ENCODE assay signal across 14 cellular contexts in genomic region chr5:51156838-51157237, GRCh38.
DNase-seq lines count a peak whose midpoint lies in the region; ATAC-seq, FAIRE-seq and TF ChIP-seq lines count a peak whose summit lies in the region.
"Had no signal": no experiment of that assay in that cellular context is flagged by ENCODE, and none has a peak within 500 bp of the region (broad histone marks: within the 10 kb centered on the region; RNA-seq: fewer than 3 reads in every experiment).

No MANE protein-coding gene starts in this region.

- no peaks in the 10 kb centered on the region for H3K27me3 Mint-ChIP-seq in H9 (ENCODE audit: low read depth)
- H3K27me3 Mint-ChIP-seq: CD4-positive, alpha-beta memory T cell had no signal

- no peak for TF ChIP-seq POLR2A in H1 (IDR thresholded peaks at IDR 0.05; ENCODE audit: control extremely low read depth in 1 of 2, low read depth in 2 of 2, low read length in 2 of 2)

- H2BK20ac ChIP-seq in H9 (ENCODE audit: low read depth, low read length, poor library complexity, severe bottlenecking), result no peak overlapping the region
- H2BK20ac ChIP-seq in H1 (ENCODE audit: low read length), result no peak overlapping the region

- H2AFZ ChIP-seq in H9 (ENCODE audit: low read length) (peak overlapping the region; percentile 42), H1 (ENCODE audit: low read length) (0 out of 2 replicates have a peak overlapping the region, but pooled peaks have one; percentile 6)

- TF ChIP-seq EP300 in H1 (IDR thresholded peaks at IDR 0.05; ENCODE audit: borderline replicate concordance in 1 of 2, low read depth in 2 of 2, low read length in 2 of 2), result no peak

- TF ChIP-seq CTCF in H9 (conservative IDR thresholded peaks at IDR 0.05) (no peak), H1 (IDR thresholded peaks at IDR 0.05; ENCODE audit: control extremely low read depth in 1 of 3, insufficient read depth in 1 of 3, low read depth in 1 of 3, low read length in 3 of 3) (no peak), GM13977 (IDR thresholded peaks at IDR 0.05; ENCODE audit: extremely low read depth, insufficient read depth, missing control alignments) (no peak)

- no peak overlapping the region for H4K5ac ChIP-seq in H9 (ENCODE audit: insufficient read length, low read depth, low read length)
- no peak overlapping the region for H4K5ac ChIP-seq in H1 (ENCODE audit: insufficient read length, low read depth, low read length)

- no peak overlapping the region for H3K27ac ChIP-seq in H9 (ENCODE audit: insufficient read length, low read depth, low read length)
- H3K27ac ChIP-seq in H1 (ENCODE audit: low read depth, low read length), result no peak overlapping the region
- H3K27ac ChIP-seq: C4-2B had no signal

- H3T11ph ChIP-seq in H9 (ENCODE audit: low read length), result no peak overlapping the region

- POLR2A ChIA-PET in H1 (lab: Charles Lee; ENCODE audit: partially characterized antibody), result no interaction called here

- H3K9me3 Mint-ChIP-seq in H9, result peaks cover 3 to 8% of the 10 kb centered on the region in 2 experiments; a peak in 4 of 5 replicates

- no CpG with 5 or more reads among the region's 8 CpGs for WGBS in H9 (ENCODE audit: extremely low coverage, insufficient read length, low lambda C conversion rate)
- 25% methylated on average over 8 of the region's 8 CpGs; no CpG with 5 or more reads in 1 of the 2 experiments for WGBS in H1 (ENCODE audit: extremely low coverage in 1 of 2, insufficient coverage in 1 of 2, insufficient read length in 1 of 2, insufficient replicate concordance in 2 of 2, low coverage in 1 of 2, low lambda C conversion rate in 2 of 2, missing lambda C conversion rate in 1 of 2), 2 experiments

- H3K27ac Mint-ChIP-seq in H9, result peak overlapping the region in 1 of 3 experiments; percentile 62; a peak in 2 of 7 replicates
- H3K27ac Mint-ChIP-seq: CD4-positive, alpha-beta memory T cell had no signal

- H3K14ac ChIP-seq in H9 (ENCODE audit: insufficient read depth, low read length) (no peak overlapping the region), H1 (ENCODE audit: insufficient read length) (no peak overlapping the region)

- H3K79me1 ChIP-seq in H9 (ENCODE audit: insufficient read depth, low read depth, low read length, poor library complexity, severe bottlenecking) (no peaks in the 10 kb centered on the region), H1 (ENCODE audit: low read depth, low read length) (no peaks in the 10 kb centered on the region)

- no peaks in the 10 kb centered on the region for H3K36me3 ChIP-seq in H1 (ENCODE audit: control insufficient read depth in 2 of 4, insufficient read depth in 4 of 4, low read length in 3 of 4)
- H3K36me3 ChIP-seq: BE2C had no signal

- H3K56ac ChIP-seq in H9 (ENCODE audit: insufficient read length, low read depth, low read length) (no peak overlapping the region), H1 (replicated peaks; ENCODE audit: insufficient read length, low read depth, low read length) (no peak overlapping the region)

- H2AK5ac ChIP-seq in H9 (ENCODE audit: insufficient read length, low read length) (no peak overlapping the region), H1 (ENCODE audit: low read depth, low read length) (no peak overlapping the region)

- no peaks in the 10 kb centered on the region for H4K20me1 ChIP-seq in H9 (ENCODE audit: control insufficient read depth, insufficient read depth, insufficient read length)
- H4K20me1 ChIP-seq in H1 (replicated peaks in 1 of 2; ENCODE audit: control insufficient read depth in 1 of 2, insufficient read depth in 2 of 2, low read length in 2 of 2), result no peaks in the 10 kb centered on the region

- H4K91ac ChIP-seq in H9 (ENCODE audit: insufficient read length, low read depth, low read length) (no peak overlapping the region), H1 (replicated peaks; ENCODE audit: insufficient read length, low read length) (no peak overlapping the region)

- no peak overlapping the region for H3K23ac ChIP-seq in H9 (ENCODE audit: insufficient read length, low read depth, low read length)
- no peak overlapping the region for H3K23ac ChIP-seq in H1 (ENCODE audit: insufficient read length)

- CTCF ChIA-PET in H1 (lab: Charles Lee; ENCODE audit: partially characterized antibody), result interaction anchor here (1.3 kb wide), 1 partner anchor 47 kb away, joined by 3 read pairs; no protein-coding TSS in a partner anchor

- DNase-seq in H9 (peak; percentile 52), H1 (ENCODE audit: low read depth in 1 of 2, low spot score in 2 of 2) (no peak), iPS DF 4.7 (ENCODE audit: extremely low read depth, low spot score) (peak; percentile 44), NCI-H1694 treated with DMSO at 0.1 percent for 48 hours (lab: John Stamatoyannopoulos, UW) (no peak), GM13977 (ENCODE audit: low spot score) (no peak)
- no peak for DNase-seq in activated naive CD4-positive, alpha-beta T cell treated with Interleukin-2 at 50 U/mL for 16 hours
- DNase-seq: BE2C; CD4-positive, alpha-beta memory T cell; DMS79 had no signal

- H3K4me3 ChIP-seq in H1 (ENCODE audit: extremely low read depth in 1 of 4, insufficient read depth in 2 of 4, low read depth in 3 of 4, low read length in 4 of 4), result no peak overlapping the region

- H2BK15ac ChIP-seq in H9 (ENCODE audit: low read depth, low read length) (no peak overlapping the region), H1 (ENCODE audit: low read length) (no peak overlapping the region)

- no peak overlapping the region for H3K9ac ChIP-seq in H9 (ENCODE audit: extremely low read depth, insufficient read length, low read length)
- H3K9ac ChIP-seq in H1 (replicated peaks in 1 of 4; ENCODE audit: extremely low read depth in 1 of 4, low read depth in 3 of 4, low read length in 3 of 4), result no peak overlapping the region

- H2BK120ac ChIP-seq in H9 (ENCODE audit: low read depth, low read length, poor library complexity, severe bottlenecking), result no peak overlapping the region
- H2BK120ac ChIP-seq in H1 (replicated peaks; ENCODE audit: low read depth, low read length), result no peak overlapping the region

- no peak for ATAC-seq in HG03460 (IDR thresholded peaks at IDR 0.05; ENCODE audit: unreplicated experiment)

- H4K8ac ChIP-seq in H9 (replicated peaks; ENCODE audit: insufficient read length, low read depth, low read length) (no peak overlapping the region), H1 (ENCODE audit: extremely low read depth, insufficient read depth, low read length) (no peak overlapping the region)

- H3K23me2 ChIP-seq in H9 (ENCODE audit: insufficient read length, low read depth, low read length, poor library complexity, severe bottlenecking) (no peaks in the 10 kb centered on the region), H1 (ENCODE audit: low read depth, low read length) (no peaks in the 10 kb centered on the region)

- peak; percentile 70 for FAIRE-seq in H1 (lab: Jason Lieb, UNC)
- FAIRE-seq: A204.1, G401.6, GM12891 had no signal

- H2BK5ac ChIP-seq in H9 (ENCODE audit: insufficient read length, low read length) (no peak overlapping the region), H1 (ENCODE audit: low read depth, low read length) (no peak overlapping the region)

- peaks cover 0 to 4% (median 3%) of the 10 kb centered on the region in 3 experiments; a peak in 3 of 7 replicates for H3K36me3 Mint-ChIP-seq in H9 (ENCODE audit: insufficient read depth in 1 of 3, low read depth in 3 of 3)
- H3K36me3 Mint-ChIP-seq: CD4-positive, alpha-beta memory T cell had no signal

- H3K4me1 ChIP-seq in H9 (ENCODE audit: insufficient read depth, low read length), result no peaks in the 10 kb centered on the region; the same call in 1 of the 2 replicates
- peaks cover 0 to 2% (median 0%) of the 10 kb centered on the region in 4 experiments; a peak in 2 of 7 replicates for H3K4me1 ChIP-seq in H1 (replicated peaks in 1 of 4; ENCODE audit: control insufficient read depth in 3 of 4, insufficient read depth in 4 of 4, low read length in 3 of 4)
- H3K4me1 ChIP-seq: BE2C had no signal

- H3K4me3 Mint-ChIP-seq in H9, result no peak overlapping the region
- H3K4me3 Mint-ChIP-seq: CD4-positive, alpha-beta memory T cell had no signal

- H3K79me2 ChIP-seq in H9 (ENCODE audit: insufficient read depth, low read length) (no peaks in the 10 kb centered on the region), H1 (ENCODE audit: control insufficient read depth in 1 of 2, insufficient read depth in 2 of 2, low read length in 2 of 2) (no peaks in the 10 kb centered on the region)

- no peak overlapping the region for H3K4ac ChIP-seq in H9 (ENCODE audit: low read depth, low read length)
- no peak overlapping the region for H3K4ac ChIP-seq in H1 (replicated peaks; ENCODE audit: insufficient read length, low read depth, low read length)

- H2BK12ac ChIP-seq in H9 (ENCODE audit: insufficient read length, low read depth, low read length) (no peak overlapping the region), H1 (ENCODE audit: low read depth, low read length) (no peak overlapping the region)

- in situ Hi-C loops in GM13977 (cut with MboI; ENCODE audit: low pct_unique_long_range_greater_than_20kb, low sequenced_read_pairs, unreplicated experiment), result no loop called here

- peaks cover 10 to 11% of the 10 kb centered on the region in 2 experiments for H3K4me1 Mint-ChIP-seq in H9
- H3K4me1 Mint-ChIP-seq: CD4-positive, alpha-beta memory T cell had no signal

- no peak; a peak in 1 of 4 replicates for TF ChIP-seq RAD21 in H1 (IDR thresholded peaks at IDR 0.05 in 1 of 2, conservative IDR thresholded peaks at IDR 0.05 in 1 of 2; ENCODE audit: low read depth in 2 of 2, low read length in 2 of 2)

- no peak overlapping the region for H3K18ac ChIP-seq in H9 (ENCODE audit: insufficient read length, low read depth, low read length)
- H3K18ac ChIP-seq in H1 (ENCODE audit: extremely low read depth, low read length), result no peak overlapping the region

- H3K9me3 ChIP-seq in H9 (ENCODE audit: control insufficient read depth, low read depth, low read length) (no peaks in the 10 kb centered on the region), H1 (ENCODE audit: insufficient read depth in 2 of 2, low read depth in 1 of 2, low read length in 1 of 2) (peaks cover 0 to 2% of the 10 kb centered on the region in 2 experiments; a peak in 1 of 4 replicates)
- H3K9me3 ChIP-seq: BE2C had no signal

- H3K4me2 ChIP-seq in H9 (ENCODE audit: insufficient read depth, insufficient read length, low read length) (no peak overlapping the region), H1 (ENCODE audit: insufficient read depth in 1 of 2, low read depth in 2 of 2, low read length in 2 of 2) (peak overlapping the region in 1 of 2 experiments; percentile 10; a peak in 1 of 4 replicates)

- H3K27me3 ChIP-seq in H9 (ENCODE audit: insufficient read depth, low read length) (no peaks in the 10 kb centered on the region), H1 (replicated peaks in 1 of 4; ENCODE audit: control insufficient read depth in 3 of 4, extremely low read depth in 1 of 4, insufficient read depth in 3 of 4, low read length in 3 of 4) (no peaks in the 10 kb centered on the region)
- H3K27me3 ChIP-seq: BE2C had no signal

TF ChIP-seq in H1, 55 proteins besides CTCF, POLR2A, EP300 and RAD21:
- TF ChIP-seq HDAC2 (IDR thresholded peaks at IDR 0.05; ENCODE audit: borderline replicate concordance in 1 of 2, low read depth in 2 of 2, low read length in 2 of 2) (0 out of 4 replicates have a peak, but pooled peaks of 1 of the 2 experiments have one; percentile 43), KDM4A (IDR thresholded peaks at IDR 0.05; ENCODE audit: low read depth, low read length, severe bottlenecking) (no peak), NANOG (IDR thresholded peaks at IDR 0.05; ENCODE audit: insufficient read depth, low read depth, low read length, poor library complexity, severe bottlenecking) (peak; percentile 69), NRF1 (IDR thresholded peaks at IDR 0.05; ENCODE audit: low read depth, low read length) (no peak)

Comparison
In these comparisons a context has a peak if more than half of its experiments do, and no peak if none do; other contexts are left out.
1. DNase-seq: peak in H9 (single experiment) and iPS DF 4.7 (single experiment); none in H1 (0 of 2), activated naive CD4-positive, alpha-beta T cell treated with Interleukin-2 at 50 U/mL for 16 hours (single experiment), NCI-H1694 treated with DMSO at 0.1 percent for 48 hours (single experiment) and GM13977 (single experiment).